ENCODE assay signal across 1 cellular context in the genomic region with DNA sequence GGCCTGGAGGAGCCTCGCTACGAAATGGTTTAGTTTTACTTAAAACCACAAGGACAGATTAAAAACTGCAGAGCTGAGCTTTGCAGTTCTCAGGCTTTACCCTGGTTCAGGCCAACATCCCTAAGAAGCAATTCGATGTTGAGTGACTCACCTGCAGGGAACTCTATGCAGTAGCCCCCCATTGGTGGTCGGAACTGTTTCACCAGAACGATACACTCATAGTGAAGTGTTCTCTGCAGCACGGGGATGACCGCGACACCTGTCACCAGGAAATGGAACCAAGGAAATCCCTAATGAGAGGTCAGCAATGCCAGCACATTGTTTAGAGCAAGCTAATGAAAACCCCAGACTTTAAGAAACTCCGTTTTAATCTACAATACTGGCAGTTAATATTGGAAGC.
TF ChIP-seq lines count a peak whose summit lies in the region.

No MANE protein-coding gene starts in this region.

TF ChIP-seq in IMR-90, 13 proteins besides CTCF, POLR2A, EP300 and RAD21:
- no peak for TF ChIP-seq SMC3 (IDR thresholded peaks at IDR 0.05; ENCODE audit: low read depth, low read length)
- TF ChIP-seq FOS (IDR thresholded peaks at IDR 0.05; ENCODE audit: low read depth, low read length): peak; percentile 16; the same call in 1 of the 2 replicates
- no peak for TF ChIP-seq RFX5 (IDR thresholded peaks at IDR 0.05; ENCODE audit: low read depth, low read length)
- peak; percentile 91 for TF ChIP-seq BHLHE40 (IDR thresholded peaks at IDR 0.05; ENCODE audit: low read depth, low read length)
- peak; percentile 49; the same call in 1 of the 2 replicates for TF ChIP-seq CEBPB (IDR thresholded peaks at IDR 0.05; ENCODE audit: low read depth, low read length)
- TF ChIP-seq CHD1 (IDR thresholded peaks at IDR 0.05; ENCODE audit: low read depth, low read length): no peak
- TF ChIP-seq USF2 (IDR thresholded peaks at IDR 0.05; ENCODE audit: low read depth, low read length): no peak
